Comparison of ENCODE assay signal across 8 cellular contexts in genomic region chr1:30847358-30847972, GRCh38.
DNase-seq lines count a peak whose midpoint lies in the region; ATAC-seq and TF ChIP-seq lines count a peak whose summit lies in the region.

No MANE protein-coding gene starts in this region.

- H3K27ac ChIP-seq in mesodermal cell (ENCODE audit: low read depth, low read length, severe bottlenecking) (peak overlapping the region; percentile 69), prostate gland (no peak overlapping the region)

- H3K9me3 ChIP-seq in mesodermal cell (ENCODE audit: control insufficient read depth, low read length) = no peaks in the 10 kb centered on the region
- no peaks in the 10 kb centered on the region for H3K9me3 ChIP-seq in prostate gland

- H3K27me3 Mint-ChIP-seq in activated CD8-positive, alpha-beta T cell treated with anti-CD3 and anti-CD28 coated beads for 36 hours = peaks cover 49% of the 10 kb centered on the region
- H3K27me3 Mint-ChIP-seq in activated CD8-positive, alpha-beta T cell treated with anti-CD3 and anti-CD28 coated beads, Interleukin-2, amount 10 ng/mL, durations not matched to agents 7 days and 5 days (ENCODE audit: low read depth) = peaks cover 54% of the 10 kb centered on the region
- H3K27me3 Mint-ChIP-seq in stimulated activated memory B cell treated with anti-CD40 and anti-IgM and Interleukin-4, amounts not matched to agents 10 μg/mL and 1 μg/mL and 100 μg/mL, for 72 hours = peaks cover 72% of the 10 kb centered on the region

- no peaks in the 10 kb centered on the region for H3K27me3 ChIP-seq in prostate gland (replicated peaks; ENCODE audit: insufficient read depth)

- WGBS in mesodermal cell (ENCODE audit: insufficient coverage in 2 of 2), 2 experiments = 58 to 59% methylated on average over 4 to 5 of the region's 17 CpGs
- 70% methylated on average over 6 of the region's 17 CpGs for WGBS in prostate gland

- no peak for TF ChIP-seq POLR2A in prostate gland (IDR thresholded peaks at IDR 0.05)

- no peaks in the 10 kb centered on the region for H3K36me3 ChIP-seq in mesodermal cell (ENCODE audit: control insufficient read depth, insufficient read depth, low read length)
- H3K36me3 ChIP-seq in prostate gland = no peaks in the 10 kb centered on the region

- H3K9me3 Mint-ChIP-seq in activated CD8-positive, alpha-beta T cell treated with anti-CD3 and anti-CD28 coated beads for 36 hours = no peaks in the 10 kb centered on the region
- H3K9me3 Mint-ChIP-seq in activated CD8-positive, alpha-beta T cell treated with anti-CD3 and anti-CD28 coated beads, Interleukin-2, amount 10 ng/mL, durations not matched to agents 7 days and 5 days (ENCODE audit: insufficient read depth) = no peaks in the 10 kb centered on the region
- no peaks in the 10 kb centered on the region for H3K9me3 Mint-ChIP-seq in stimulated activated memory B cell treated with anti-CD40 and anti-IgM and Interleukin-4, amounts not matched to agents 10 μg/mL and 1 μg/mL and 100 μg/mL, for 72 hours

- H3K36me3 Mint-ChIP-seq in activated CD8-positive, alpha-beta T cell treated with anti-CD3 and anti-CD28 coated beads for 36 hours (ENCODE audit: low read depth) = no peaks in the 10 kb centered on the region
- no peaks in the 10 kb centered on the region for H3K36me3 Mint-ChIP-seq in activated CD8-positive, alpha-beta T cell treated with anti-CD3 and anti-CD28 coated beads, Interleukin-2, amount 10 ng/mL, durations not matched to agents 7 days and 5 days (ENCODE audit: low read depth)
- no peaks in the 10 kb centered on the region for H3K36me3 Mint-ChIP-seq in stimulated activated memory B cell treated with anti-CD40 and anti-IgM and Interleukin-4, amounts not matched to agents 10 μg/mL and 1 μg/mL and 100 μg/mL, for 72 hours

- peak; percentile 17 for DNase-seq in activated CD8-positive, alpha-beta T cell treated with anti-CD3 and anti-CD28 coated beads for 36 hours
- no peak for DNase-seq in activated CD8-positive, alpha-beta T cell treated with anti-CD3 and anti-CD28 coated beads, Interleukin-2, amount 10 ng/mL, durations not matched to agents 7 days and 5 days
- DNase-seq in epidermal melanocyte (ENCODE audit: insufficient read length, low spot score) = peak; percentile 73
- DNase-seq in ureter (ENCODE audit: low spot score) = peak; percentile 72
- DNase-seq in prostate gland (ENCODE audit: low spot score) = no peak
- DNase-seq in amniotic stem cell (lab: John Stamatoyannopoulos, UW) = no peak

- H3K4me1 ChIP-seq in mesodermal cell (ENCODE audit: control insufficient read depth, insufficient read depth, low read length, poor library complexity, severe bottlenecking) (peaks cover 10% of the 10 kb centered on the region), prostate gland (replicated peaks) (no peaks in the 10 kb centered on the region)

- ATAC-seq in activated CD8-positive, alpha-beta T cell treated with anti-CD3 and anti-CD28 coated beads for 36 hours = no peak
- ATAC-seq in activated CD8-positive, alpha-beta T cell treated with anti-CD3 and anti-CD28 coated beads, Interleukin-2, amount 10 ng/mL, durations not matched to agents 7 days and 5 days = no peak
- ATAC-seq in stimulated activated memory B cell treated with anti-CD40 and anti-IgM and Interleukin-4, amounts not matched to agents 10 μg/mL and 1 μg/mL and 100 μg/mL, for 72 hours = no peak

- intact Hi-C loops in activated CD8-positive, alpha-beta T cell treated with anti-CD3 and anti-CD28 coated beads for 36 hours (cut with micrococcal nuclease) = no loop called here
- intact Hi-C loops in prostate gland (cut with DNase I) = no loop called here

- POLR2A ChIA-PET in activated CD8-positive, alpha-beta T cell treated with anti-CD3 and anti-CD28 coated beads for 36 hours (lab: Charles Lee) = no interaction called here
- POLR2A ChIA-PET in activated CD8-positive, alpha-beta T cell treated with anti-CD3 and anti-CD28 coated beads, Interleukin-2, amount 10 ng/mL, durations not matched to agents 7 days and 5 days (lab: Charles Lee) = no interaction called here

- H3K4me3 ChIP-seq in mesodermal cell (ENCODE audit: extremely low read depth, insufficient read depth, low read length, poor library complexity, severe bottlenecking) (no peak overlapping the region), prostate gland (no peak overlapping the region)

- H3K4me3 Mint-ChIP-seq in activated CD8-positive, alpha-beta T cell treated with anti-CD3 and anti-CD28 coated beads for 36 hours = no peak overlapping the region
- no peak overlapping the region for H3K4me3 Mint-ChIP-seq in activated CD8-positive, alpha-beta T cell treated with anti-CD3 and anti-CD28 coated beads, Interleukin-2, amount 10 ng/mL, durations not matched to agents 7 days and 5 days
- H3K4me3 Mint-ChIP-seq in stimulated activated memory B cell treated with anti-CD40 and anti-IgM and Interleukin-4, amounts not matched to agents 10 μg/mL and 1 μg/mL and 100 μg/mL, for 72 hours = no peak overlapping the region

- no peaks in the 10 kb centered on the region for H3K4me1 Mint-ChIP-seq in activated CD8-positive, alpha-beta T cell treated with anti-CD3 and anti-CD28 coated beads for 36 hours (ENCODE audit: low read depth)
- no peaks in the 10 kb centered on the region for H3K4me1 Mint-ChIP-seq in activated CD8-positive, alpha-beta T cell treated with anti-CD3 and anti-CD28 coated beads, Interleukin-2, amount 10 ng/mL, durations not matched to agents 7 days and 5 days (ENCODE audit: low read depth)
- H3K4me1 Mint-ChIP-seq in stimulated activated memory B cell treated with anti-CD40 and anti-IgM and Interleukin-4, amounts not matched to agents 10 μg/mL and 1 μg/mL and 100 μg/mL, for 72 hours = peaks cover 5% of the 10 kb centered on the region

- CTCF ChIA-PET in activated CD8-positive, alpha-beta T cell treated with anti-CD3 and anti-CD28 coated beads for 36 hours (lab: Charles Lee) = interaction anchor here (1.0 to 1.7 kb wide), 2 partner anchors 9 to 69 kb away, joined by 3 to 5 read pairs; no protein-coding TSS in a partner anchor
- CTCF ChIA-PET in activated CD8-positive, alpha-beta T cell treated with anti-CD3 and anti-CD28 coated beads, Interleukin-2, amount 10 ng/mL, durations not matched to agents 7 days and 5 days (lab: Charles Lee) = interaction anchor here (1.2 kb wide), 1 partner anchor 33 kb away, joined by 3 read pairs; no protein-coding TSS in a partner anchor

- H3K27ac Mint-ChIP-seq in activated CD8-positive, alpha-beta T cell treated with anti-CD3 and anti-CD28 coated beads for 36 hours = no peak overlapping the region
- no peak overlapping the region for H3K27ac Mint-ChIP-seq in activated CD8-positive, alpha-beta T cell treated with anti-CD3 and anti-CD28 coated beads, Interleukin-2, amount 10 ng/mL, durations not matched to agents 7 days and 5 days
- no peak overlapping the region for H3K27ac Mint-ChIP-seq in stimulated activated memory B cell treated with anti-CD40 and anti-IgM and Interleukin-4, amounts not matched to agents 10 μg/mL and 1 μg/mL and 100 μg/mL, for 72 hours

- TF ChIP-seq CTCF in activated CD8-positive, alpha-beta T cell treated with anti-CD3 and anti-CD28 coated beads for 36 hours (IDR thresholded peaks at IDR 0.05) = no peak
- TF ChIP-seq CTCF in prostate gland (IDR thresholded peaks at IDR 0.05) = no peak

Comparison
In these comparisons a context has a peak if more than half of its experiments do, and no peak if none do; other contexts are left out.
1. DNase-seq: peak in activated CD8-positive, alpha-beta T cell treated with anti-CD3 and anti-CD28 coated beads for 36 hours (single experiment), epidermal melanocyte (single experiment) and ureter (single experiment); none in activated CD8-positive, alpha-beta T cell treated with anti-CD3 and anti-CD28 coated beads, Interleukin-2, amount 10 ng/mL, durations not matched to agents 7 days and 5 days (single experiment), prostate gland (single experiment) and amniotic stem cell (single experiment).